In genomic region chr12:47698055-47698454, GRCh38 we compare ENCODE assay signal across 1 cellular context.
TF ChIP-seq lines count a peak whose summit lies in the region.

No MANE protein-coding gene starts in this region.

TF ChIP-seq in K562, 482 proteins besides CTCF, POLR2A, EP300 and RAD21:
- TF ChIP-seq, protein P1, sequence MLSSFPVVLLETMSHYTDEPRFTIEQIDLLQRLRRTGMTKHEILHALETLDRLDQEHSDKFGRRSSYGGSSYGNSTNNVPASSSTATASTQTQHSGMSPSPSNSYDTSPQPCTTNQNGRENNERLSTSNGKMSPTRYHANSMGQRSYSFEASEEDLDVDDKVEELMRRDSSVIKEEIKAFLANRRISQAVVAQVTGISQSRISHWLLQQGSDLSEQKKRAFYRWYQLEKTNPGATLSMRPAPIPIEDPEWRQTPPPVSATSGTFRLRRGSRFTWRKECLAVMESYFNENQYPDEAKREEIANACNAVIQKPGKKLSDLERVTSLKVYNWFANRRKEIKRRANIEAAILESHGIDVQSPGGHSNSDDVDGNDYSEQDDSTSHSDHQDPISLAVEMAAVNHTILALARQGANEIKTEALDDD (IDR thresholded peaks at IDR 0.05): peak; percentile 78
- no peak for TF ChIP-seq CHD7 (IDR thresholded peaks at IDR 0.05; ENCODE audit: low read depth, low read length)
